Comparison of ENCODE assay signal across 16 cellular contexts in the genomic region with DNA sequence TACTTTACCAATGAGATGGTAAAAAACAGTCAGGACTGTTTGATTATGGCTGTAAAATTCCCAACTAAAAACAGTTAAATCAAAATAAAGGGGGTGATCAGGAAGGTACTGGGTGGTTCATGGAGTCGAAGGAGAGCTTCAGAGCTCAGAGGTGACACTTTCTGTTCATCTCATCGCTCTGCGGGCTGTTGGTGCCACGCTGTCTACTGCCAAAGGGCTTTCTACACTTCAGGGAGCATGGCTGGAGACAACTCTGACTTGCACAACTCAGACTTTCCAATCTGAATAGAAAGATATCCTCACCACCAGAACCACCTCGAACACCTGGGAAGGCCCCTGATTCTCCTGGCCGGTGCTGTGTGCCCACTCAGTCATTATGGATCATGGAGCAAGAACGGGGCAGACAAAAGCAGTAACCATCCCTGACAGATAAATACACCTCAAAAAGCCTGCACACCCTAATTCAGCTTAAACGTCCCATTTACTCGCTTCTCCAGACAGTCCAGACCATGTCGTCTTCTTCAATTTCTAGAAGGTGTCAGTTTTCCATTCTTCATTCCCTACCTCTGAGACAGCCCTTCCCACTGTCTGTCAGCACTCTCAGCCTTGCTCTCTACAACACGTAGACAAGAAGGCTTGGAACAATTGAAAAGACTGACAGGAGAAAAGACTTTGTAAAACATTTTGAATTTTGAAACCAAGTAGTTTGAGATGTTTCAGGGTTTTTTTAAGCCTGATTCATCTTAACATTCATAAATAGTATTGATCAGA.
A peak's percentile ranks its signal among the peaks of the same experiment; 100 is the strongest.
DNase-seq lines count a peak whose midpoint lies in the region; ATAC-seq, FAIRE-seq and TF ChIP-seq lines count a peak whose summit lies in the region.
"Had no signal": no experiment of that assay in that cellular context is flagged by ENCODE, and none has a peak within 500 bp of the region (broad histone marks: within the 10 kb centered on the region; RNA-seq: fewer than 3 reads in every experiment).

No MANE protein-coding gene starts in this region.

- intact Hi-C loops in esophagus squamous epithelium (cut with DNase I), result no loop called here

- H3K27me3 ChIP-seq in rectal smooth muscle tissue (ENCODE audit: control insufficient read depth, insufficient read depth, low read length) (no peaks in the 10 kb centered on the region), esophagus squamous epithelium (no peaks in the 10 kb centered on the region)
- H3K27me3 ChIP-seq: upper lobe of left lung had no signal

- FAIRE-seq in GM12892 (lab: Jason Lieb, UNC), result peak; percentile 63
- FAIRE-seq: K562, RCC 7860 had no signal

- no peak for DNase-seq in GM12892 (ENCODE audit: insufficient read length)
- peak; percentile 49 for DNase-seq in epithelial cell of esophagus (ENCODE audit: low read depth)
- no peak for DNase-seq in KBM-7
- DNase-seq in stimulated activated CD4-positive, alpha-beta T cell treated with anti-CD3 and anti-CD28 coated beads, Interleukin-2, amount 100 ng/mL, for 24 hours, result no peak
- no peak for DNase-seq in esophagus squamous epithelium (lab: John Stamatoyannopoulos, UW)
- DNase-seq: activated CD4-positive, alpha-beta T cell treated with anti-CD3 and anti-CD28 coated beads for 4 hours; AML-193; foreskin melanocyte; MV-4-11; NCI-H1930; retina; upper lobe of left lung had no signal

- ATAC-seq in GM18867 (IDR thresholded peaks at IDR 0.05; ENCODE audit: unreplicated experiment), result peak; percentile 62
- ATAC-seq: K562 had no signal

- no peak overlapping the region for H3K4me3 ChIP-seq in epithelial cell of esophagus (ENCODE audit: low read length)
- H3K4me3 ChIP-seq in rectal smooth muscle tissue (ENCODE audit: low read length), result no peak overlapping the region
- H3K4me3 ChIP-seq in esophagus squamous epithelium, result no peak overlapping the region
- H3K4me3 ChIP-seq: K562, upper lobe of left lung had no signal

- in situ Hi-C loops in KBM-7 (cut with MboI; ENCODE audit: low pct_unique_long_range_greater_than_20kb, low sequenced_read_pairs), result no loop called here

- H3K27ac ChIP-seq in rectal smooth muscle tissue (ENCODE audit: low read depth, low read length) (peak overlapping the region; percentile 48), esophagus squamous epithelium (peak overlapping the region in 2 of 4 donors; percentile 22 to 27)

- WGBS in esophagus squamous epithelium, 2 donors, result 69 to 83% methylated on average over 11 of the region's 11 CpGs

- TF ChIP-seq CTCF in epithelial cell of esophagus (IDR thresholded peaks at IDR 0.05; ENCODE audit: insufficient read depth, low read depth, low read length, missing control alignments), result no peak
- no peak for TF ChIP-seq CTCF in esophagus squamous epithelium (IDR thresholded peaks at IDR 0.05)

- no peaks in the 10 kb centered on the region for H3K9me3 ChIP-seq in esophagus squamous epithelium
- H3K9me3 ChIP-seq: upper lobe of left lung had no signal

- H3K9ac ChIP-seq in rectal smooth muscle tissue (ENCODE audit: low read length), result no peak overlapping the region

- H3K4me1 ChIP-seq in rectal smooth muscle tissue (ENCODE audit: control insufficient read depth, insufficient read depth, low read length), result peaks cover 28% of the 10 kb centered on the region
- peaks cover 0 to 39% (median 21%) of the 10 kb centered on the region in 3 donors for H3K4me1 ChIP-seq in esophagus squamous epithelium
- H3K4me1 ChIP-seq: upper lobe of left lung had no signal

- H3K36me3 ChIP-seq in rectal smooth muscle tissue (ENCODE audit: control insufficient read depth, insufficient read depth, low read length) (no peaks in the 10 kb centered on the region), esophagus squamous epithelium (no peaks in the 10 kb centered on the region)
- H3K36me3 ChIP-seq: upper lobe of left lung had no signal

- no peak for TF ChIP-seq POLR2A in GM12892 (IDR thresholded peaks at IDR 0.05; ENCODE audit: low read depth, low read length)
- TF ChIP-seq POLR2A in esophagus squamous epithelium (IDR thresholded peaks at IDR 0.05), result no peak
